In genomic region chr10:35642023-35642792, GRCh38 we compare ENCODE assay signal across 1 cellular context.
TF ChIP-seq lines count a peak whose summit lies in the region.

Gene FZD8, minus strand, starts transcription at chr10:35642296. Its CDS starts 867 bp downstream, at chr10:35641429.

TF ChIP-seq in K562, 482 proteins besides CTCF, POLR2A, EP300 and RAD21 (continued from another document and continues in another):
- no peak for TF ChIP-seq ZNF449 (CRISPR knock-in tag; IDR thresholded peaks at IDR 0.05)
- TF ChIP-seq HNRNPLL (IDR thresholded peaks at IDR 0.05; ENCODE audit: low read depth, low read length, poor library complexity, severe bottlenecking): peak; percentile 69
- no peak for TF ChIP-seq SP2 (IDR thresholded peaks at IDR 0.05; ENCODE audit: extremely low read depth, low read depth, low read length, poor library complexity, severe bottlenecking)
- TF ChIP-seq STAT5B (CRISPR knock-in tag; IDR thresholded peaks at IDR 0.05): no peak
- TF ChIP-seq BCOR (IDR thresholded peaks at IDR 0.05): no peak
- TF ChIP-seq HLTF (IDR thresholded peaks at IDR 0.05): no peak
- no peak for TF ChIP-seq FOXK2 (conservative IDR thresholded peaks at IDR 0.05 in 1 of 2, IDR thresholded peaks at IDR 0.05 in 1 of 2; ENCODE audit: low read depth in 2 of 2)
- TF ChIP-seq ZZZ3 (IDR thresholded peaks at IDR 0.05): no peak
- no peak for TF ChIP-seq GMEB1 (CRISPR knock-in tag; IDR thresholded peaks at IDR 0.05)
- TF ChIP-seq ZNF445 (CRISPR knock-in tag; IDR thresholded peaks at IDR 0.05; ENCODE audit: low read depth): no peak
- TF ChIP-seq PTRF (tag; IDR thresholded peaks at IDR 0.05): no peak
- TF ChIP-seq MAZ (CRISPR knock-in tag; conservative IDR thresholded peaks at IDR 0.05 in 1 of 2, IDR thresholded peaks at IDR 0.05 in 1 of 2): peak in 1 of 2 experiments; percentile 39; a peak in 1 of 4 replicates
- no peak for TF ChIP-seq ZNF780A (CRISPR knock-in tag; IDR thresholded peaks at IDR 0.05)
- no peak for TF ChIP-seq TCF7 (IDR thresholded peaks at IDR 0.05; ENCODE audit: borderline replicate concordance)
- TF ChIP-seq TEAD4 (IDR thresholded peaks at IDR 0.05; ENCODE audit: low read length): no peak
- no peak for TF ChIP-seq TEAD4 (CRISPR knock-in tag; IDR thresholded peaks at IDR 0.05; ENCODE audit: borderline replicate concordance)
- TF ChIP-seq ZNF592 (IDR thresholded peaks at IDR 0.05): no peak
- no peak for TF ChIP-seq CBFA2T2 (conservative IDR thresholded peaks at IDR 0.05)
- TF ChIP-seq E2F1 (CRISPR knock-in tag; IDR thresholded peaks at IDR 0.05): no peak
- TF ChIP-seq GABPB2 (CRISPR knock-in tag; conservative IDR thresholded peaks at IDR 0.05): no peak
- no peak for TF ChIP-seq CHD4 (IDR thresholded peaks at IDR 0.05; ENCODE audit: insufficient read depth, insufficient replicate concordance, low read depth, low read length, poor library complexity, severe bottlenecking)
- no peak for TF ChIP-seq COPS2 (conservative IDR thresholded peaks at IDR 0.05)
- TF ChIP-seq ZBTB1 (CRISPR knock-in tag; IDR thresholded peaks at IDR 0.05; ENCODE audit: borderline replicate concordance, low read depth): no peak
- no peak for TF ChIP-seq KLF1 (tag; IDR thresholded peaks at IDR 0.05)
- TF ChIP-seq POLR2AphosphoS5 (IDR thresholded peaks at IDR 0.05; ENCODE audit: control insufficient read depth, insufficient read depth, low read depth, low read length): no peak
- TF ChIP-seq HMGN3 (IDR thresholded peaks at IDR 0.05; ENCODE audit: borderline replicate concordance, extremely low read depth, insufficient read length, low read depth, low read length): peak; percentile 29
- no peak for TF ChIP-seq AFF4 (CRISPR knock-in tag; IDR thresholded peaks at IDR 0.05)
- TF ChIP-seq KDM5B (IDR thresholded peaks at IDR 0.05; ENCODE audit: insufficient replicate concordance, low read depth, low read length): peak; percentile 68
- TF ChIP-seq YBX1 (IDR thresholded peaks at IDR 0.05): no peak
- no peak for TF ChIP-seq HDGF (IDR thresholded peaks at IDR 0.05)
- TF ChIP-seq SNIP1 (IDR thresholded peaks at IDR 0.05; ENCODE audit: low read depth): no peak
- TF ChIP-seq HDAC1 (IDR thresholded peaks at IDR 0.05): no peak
- no peak; the same call in 1 of the 2 replicates for TF ChIP-seq CREM (IDR thresholded peaks at IDR 0.05; ENCODE audit: low read depth)
- TF ChIP-seq ZBTB2 (IDR thresholded peaks at IDR 0.05): peak; percentile 45; the same call in 1 of the 2 replicates
- no peak for TF ChIP-seq ZSCAN32 (CRISPR knock-in tag; IDR thresholded peaks at IDR 0.05)
- TF ChIP-seq ZNF146 (CRISPR knock-in tag; IDR thresholded peaks at IDR 0.05; ENCODE audit: unreplicated experiment): no peak
- TF ChIP-seq PCBP1 (IDR thresholded peaks at IDR 0.05; ENCODE audit: low read depth, low read length, poor library complexity, severe bottlenecking): peak; percentile 43
- TF ChIP-seq EHMT2 (IDR thresholded peaks at IDR 0.05): no peak
- no peak for TF ChIP-seq YY1 (IDR thresholded peaks at IDR 0.05; ENCODE audit: borderline replicate concordance in 1 of 3, control insufficient read depth in 1 of 3, extremely low read depth in 1 of 3, insufficient read depth in 3 of 3, insufficient read length in 1 of 3, insufficient replicate concordance in 2 of 3, low read depth in 1 of 3, low read length in 2 of 3)
- TF ChIP-seq RBM25 (IDR thresholded peaks at IDR 0.05; ENCODE audit: low read depth, low read length, severe bottlenecking): no peak
- TF ChIP-seq PTTG1 (tag; IDR thresholded peaks at IDR 0.05; ENCODE audit: low read depth): no peak
- no peak for TF ChIP-seq GABPB1 (CRISPR knock-in tag; IDR thresholded peaks at IDR 0.05)
- no peak for TF ChIP-seq CBX2 (IDR thresholded peaks at IDR 0.05; ENCODE audit: insufficient read depth, low read length, poor library complexity, severe bottlenecking)
- TF ChIP-seq RHOXF2B (CRISPR knock-in tag; conservative IDR thresholded peaks at IDR 0.05): no peak
- 0 out of 2 replicates have a peak, but pooled peaks have one; percentile 28 for TF ChIP-seq ATF7 (IDR thresholded peaks at IDR 0.05)
- no peak for TF ChIP-seq MXI1 (IDR thresholded peaks at IDR 0.05; ENCODE audit: low read depth, low read length)
- TF ChIP-seq ETV5 (CRISPR knock-in tag; IDR thresholded peaks at IDR 0.05; ENCODE audit: low read depth): no peak
- TF ChIP-seq RAD51 (IDR thresholded peaks at IDR 0.05; ENCODE audit: borderline replicate concordance, low read depth): no peak
- TF ChIP-seq MCM2 (IDR thresholded peaks at IDR 0.05; ENCODE audit: low read depth): no peak
- no peak for TF ChIP-seq OTX1 (CRISPR knock-in tag; IDR thresholded peaks at IDR 0.05)
- TF ChIP-seq DIDO1 (tag; IDR thresholded peaks at IDR 0.05; ENCODE audit: low read depth): no peak
- no peak for TF ChIP-seq MNT (conservative IDR thresholded peaks at IDR 0.05)
- no peak for TF ChIP-seq USF2 (CRISPR knock-in tag; IDR thresholded peaks at IDR 0.05)
